In the genomic region with DNA sequence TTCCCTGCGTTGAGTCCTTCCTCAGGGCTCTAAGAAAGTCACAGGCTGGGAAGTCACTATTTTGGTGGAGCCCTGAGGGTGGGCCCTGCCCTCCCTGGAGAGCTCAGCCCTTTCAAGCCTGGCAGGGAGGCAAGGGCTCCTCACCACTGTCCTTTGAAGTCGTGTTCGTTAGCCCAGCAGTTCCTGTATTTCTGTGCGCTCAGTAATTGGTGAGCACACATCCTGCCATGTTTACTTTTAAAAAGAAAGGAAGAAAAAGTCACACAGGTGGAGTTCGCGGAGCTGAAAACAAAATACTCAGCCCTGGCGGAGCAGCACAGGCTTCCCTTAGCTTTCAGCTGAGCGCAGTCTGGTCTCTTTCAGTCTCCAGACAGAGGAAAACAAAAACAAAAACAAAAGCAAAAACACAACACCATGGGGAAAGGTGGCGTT, we compare ENCODE assay signal across 9 cellular contexts. TPM values are rescaled to one million over a fixed set of nuclear protein-coding genes. Genes with fewer than 3 reads are reported as not detected.
A peak's percentile ranks its signal among the peaks of the same experiment; 100 is the strongest.
DNase-seq lines count a peak whose midpoint lies in the region; ATAC-seq, FAIRE-seq and TF ChIP-seq lines count a peak whose summit lies in the region.
"Had no signal": no experiment of that assay in that cellular context is flagged by ENCODE, and none has a peak within 500 bp of the region (broad histone marks: within the 10 kb centered on the region; RNA-seq: fewer than 3 reads in every experiment).

No MANE protein-coding gene starts in this region.

- H3K9me3 ChIP-seq in GM12878 (replicated peaks; ENCODE audit: control insufficient read depth, insufficient read depth, low read length): no peaks in the 10 kb centered on the region

- H3K36me3 ChIP-seq in GM12878 (ENCODE audit: control insufficient read depth in 2 of 2, insufficient read depth in 2 of 2, low read length in 1 of 2): no peaks in the 10 kb centered on the region

- ATAC-seq in GM21717 (IDR thresholded peaks at IDR 0.05; ENCODE audit: unreplicated experiment): peak; percentile 30
- peak; percentile 73 for ATAC-seq in GM12878
- no peak for ATAC-seq in GM21515 (IDR thresholded peaks at IDR 0.05; ENCODE audit: unreplicated experiment)
- ATAC-seq in GM18858 (IDR thresholded peaks at IDR 0.05; ENCODE audit: unreplicated experiment): no peak

- H3K9ac ChIP-seq in GM12878 (ENCODE audit: control insufficient read depth, insufficient read depth, low read length): no peak overlapping the region

- CTCF ChIA-PET in GM12878 (lab: Yijun Ruan, JAX): interaction anchor here (0.8 to 1.8 kb wide), 14 partner anchors 9 to 116 kb away, joined by 3 to 7 read pairs (median 5); no protein-coding TSS in a partner anchor

- in situ Hi-C loops in GM12878 (cut with MboI): no loop called here

- no peak for TF ChIP-seq CTCF in GM12878 (IDR thresholded peaks at IDR 0.05 in 2 of 3, conservative IDR thresholded peaks at IDR 0.05 in 1 of 3; ENCODE audit: control insufficient read depth in 2 of 3, extremely low read depth in 1 of 3, insufficient read depth in 1 of 3, low read depth in 3 of 3, low read length in 3 of 3)

- peak overlapping the region; percentile 57 for H3K4me2 ChIP-seq in GM12878 (ENCODE audit: control insufficient read depth, insufficient read depth)

- TF ChIP-seq POLR2A in GM12878 (IDR thresholded peaks at IDR 0.05; ENCODE audit: low read depth, low read length): no peak

- no peaks in the 10 kb centered on the region for H3K79me2 ChIP-seq in GM12878 (ENCODE audit: control insufficient read depth, insufficient read depth, low read length)

- intact Hi-C loops in GM12878 (cut with micrococcal nuclease; ENCODE audit: unreplicated experiment): no loop called here

- no peak overlapping the region for H3K27ac ChIP-seq in GM12878 (ENCODE audit: control insufficient read depth, insufficient read depth)

- POLR2A ChIA-PET in GM12878 (lab: Charles Lee): interaction anchor here (0.6 to 2.5 kb wide), 5 partner anchors 11 to 38 kb away, joined by 3 to 11 read pairs (median 6); no protein-coding TSS in a partner anchor

- RAD21 ChIA-PET in GM12878 (lab: Charles Lee; ENCODE audit: unreplicated experiment): interaction anchor here (0.6 to 2.8 kb wide), 13 partner anchors 9 to 923 kb away, joined by 3 to 16 read pairs (median 6); no protein-coding TSS in a partner anchor

- TF ChIP-seq EP300 in GM12878 (IDR thresholded peaks at IDR 0.05; ENCODE audit: borderline replicate concordance in 1 of 2, control insufficient read depth in 1 of 2, low read depth in 2 of 2, low read length in 2 of 2): no peak

- SMC1A ChIA-PET in GM12878 (lab: Charles Lee; ENCODE audit: uncharacterized antibody, unreplicated experiment): interaction anchor here (0.8 to 3.4 kb wide), 24 partner anchors 9 to 326 kb away, joined by 3 to 21 read pairs (median 5); no protein-coding TSS in a partner anchor

- H4K20me1 ChIP-seq in GM12878 (ENCODE audit: control insufficient read depth, insufficient read depth): no peaks in the 10 kb centered on the region

- FAIRE-seq in GM12878 (lab: Jason Lieb, UNC): no peak

- WGBS in GM12878 (ENCODE audit: insufficient coverage, insufficient replicate concordance, low lambda C conversion rate, missing lambda C conversion rate): 3% methylated on average over 9 of the region's 9 CpGs

- DNase-seq in UCSD-AML1 (lab: John Stamatoyannopoulos, UW; ENCODE audit: unreplicated experiment) (peak; percentile 30), GM12878 (ENCODE audit: low read depth, low spot score) (no peak), epidermal melanocyte (ENCODE audit: insufficient read length, low spot score) (no peak), NCI-H1092 treated with DMSO at 0.1 percent for 48 hours (lab: John Stamatoyannopoulos, UW) (no peak)
- peak; percentile 48 for DNase-seq in stimulated activated CD8-positive, alpha-beta memory T cell treated with anti-CD3 and anti-CD28 coated beads, Interleukin-4, amount 100 ng/mL, for 48 hours
- DNase-seq: SIG-M5 had no signal

- H3K4me3 ChIP-seq in GM12878: no peak overlapping the region

- peak overlapping the region; percentile 3; the same call in 1 of the 2 replicates for H2AFZ ChIP-seq in GM12878 (ENCODE audit: control insufficient read depth, low read depth, low read length)

- no peak for TF ChIP-seq RAD21 in GM12878 (IDR thresholded peaks at IDR 0.05; ENCODE audit: insufficient read depth, low read depth, low read length)

- H3K4me1 ChIP-seq in GM12878 (ENCODE audit: control insufficient read depth, insufficient read depth, low read length): peaks cover 6% of the 10 kb centered on the region

- peaks cover under 1% of the 10 kb centered on the region in 2 experiments; a peak in 2 of 4 replicates for H3K27me3 ChIP-seq in GM12878 (replicated peaks in 1 of 2; ENCODE audit: control insufficient read depth in 2 of 2, insufficient read depth in 2 of 2, low read length in 1 of 2)

- no TSS peak for BruUV-seq in GM12878 (replicated peaks; lab: Mats Ljungman, UMichigan)

TF ChIP-seq in GM12878, 131 proteins besides CTCF, POLR2A, EP300 and RAD21 (continues in another document):
- TF ChIP-seq SMAD1 (IDR thresholded peaks at IDR 0.05; ENCODE audit: low read depth, partially characterized antibody) (no peak), SPI1 (IDR thresholded peaks at IDR 0.05; ENCODE audit: borderline replicate concordance, insufficient read depth, low read depth, low read length) (peak; percentile 62; the same call in 1 of the 2 replicates), MTA3 (IDR thresholded peaks at IDR 0.05; ENCODE audit: borderline replicate concordance, low read length) (no peak), HDAC6 (IDR thresholded peaks at IDR 0.05; ENCODE audit: unreplicated experiment) (no peak), HCFC1 (IDR thresholded peaks at IDR 0.05; ENCODE audit: low read length) (no peak), NBN (IDR thresholded peaks at IDR 0.05) (peak; percentile 55; the same call in 1 of the 2 replicates), SUZ12 (IDR thresholded peaks at IDR 0.05; ENCODE audit: unreplicated experiment) (no peak)
- TF ChIP-seq, protein P1, sequence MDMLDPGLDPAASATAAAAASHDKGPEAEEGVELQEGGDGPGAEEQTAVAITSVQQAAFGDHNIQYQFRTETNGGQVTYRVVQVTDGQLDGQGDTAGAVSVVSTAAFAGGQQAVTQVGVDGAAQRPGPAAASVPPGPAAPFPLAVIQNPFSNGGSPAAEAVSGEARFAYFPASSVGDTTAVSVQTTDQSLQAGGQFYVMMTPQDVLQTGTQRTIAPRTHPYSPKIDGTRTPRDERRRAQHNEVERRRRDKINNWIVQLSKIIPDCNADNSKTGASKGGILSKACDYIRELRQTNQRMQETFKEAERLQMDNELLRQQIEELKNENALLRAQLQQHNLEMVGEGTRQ (IDR thresholded peaks at IDR 0.05; ENCODE audit: borderline replicate concordance, low read depth, low read length): no peak
- TF ChIP-seq, protein P2, sequence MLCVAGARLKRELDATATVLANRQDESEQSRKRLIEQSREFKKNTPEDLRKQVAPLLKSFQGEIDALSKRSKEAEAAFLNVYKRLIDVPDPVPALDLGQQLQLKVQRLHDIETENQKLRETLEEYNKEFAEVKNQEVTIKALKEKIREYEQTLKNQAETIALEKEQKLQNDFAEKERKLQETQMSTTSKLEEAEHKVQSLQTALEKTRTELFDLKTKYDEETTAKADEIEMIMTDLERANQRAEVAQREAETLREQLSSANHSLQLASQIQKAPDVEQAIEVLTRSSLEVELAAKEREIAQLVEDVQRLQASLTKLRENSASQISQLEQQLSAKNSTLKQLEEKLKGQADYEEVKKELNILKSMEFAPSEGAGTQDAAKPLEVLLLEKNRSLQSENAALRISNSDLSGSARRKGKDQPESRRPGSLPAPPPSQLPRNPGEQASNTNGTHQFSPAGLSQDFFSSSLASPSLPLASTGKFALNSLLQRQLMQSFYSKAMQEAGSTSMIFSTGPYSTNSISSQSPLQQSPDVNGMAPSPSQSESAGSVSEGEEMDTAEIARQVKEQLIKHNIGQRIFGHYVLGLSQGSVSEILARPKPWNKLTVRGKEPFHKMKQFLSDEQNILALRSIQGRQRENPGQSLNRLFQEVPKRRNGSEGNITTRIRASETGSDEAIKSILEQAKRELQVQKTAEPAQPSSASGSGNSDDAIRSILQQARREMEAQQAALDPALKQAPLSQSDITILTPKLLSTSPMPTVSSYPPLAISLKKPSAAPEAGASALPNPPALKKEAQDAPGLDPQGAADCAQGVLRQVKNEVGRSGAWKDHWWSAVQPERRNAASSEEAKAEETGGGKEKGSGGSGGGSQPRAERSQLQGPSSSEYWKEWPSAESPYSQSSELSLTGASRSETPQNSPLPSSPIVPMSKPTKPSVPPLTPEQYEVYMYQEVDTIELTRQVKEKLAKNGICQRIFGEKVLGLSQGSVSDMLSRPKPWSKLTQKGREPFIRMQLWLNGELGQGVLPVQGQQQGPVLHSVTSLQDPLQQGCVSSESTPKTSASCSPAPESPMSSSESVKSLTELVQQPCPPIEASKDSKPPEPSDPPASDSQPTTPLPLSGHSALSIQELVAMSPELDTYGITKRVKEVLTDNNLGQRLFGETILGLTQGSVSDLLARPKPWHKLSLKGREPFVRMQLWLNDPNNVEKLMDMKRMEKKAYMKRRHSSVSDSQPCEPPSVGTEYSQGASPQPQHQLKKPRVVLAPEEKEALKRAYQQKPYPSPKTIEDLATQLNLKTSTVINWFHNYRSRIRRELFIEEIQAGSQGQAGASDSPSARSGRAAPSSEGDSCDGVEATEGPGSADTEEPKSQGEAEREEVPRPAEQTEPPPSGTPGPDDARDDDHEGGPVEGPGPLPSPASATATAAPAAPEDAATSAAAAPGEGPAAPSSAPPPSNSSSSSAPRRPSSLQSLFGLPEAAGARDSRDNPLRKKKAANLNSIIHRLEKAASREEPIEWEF (IDR thresholded peaks at IDR 0.05; ENCODE audit: insufficient replicate concordance, low read depth, low read length): no peak

RNA-seq across cellular contexts. Expression of a gene that starts 37.1 kb away (rescaled TPM):
- 0.17 and 0.29 TPM in 2 replicates for total RNA-seq in GM12878 (2013; cell fraction: nucleolus; rRNA removed)
- total RNA-seq in GM12878 (2014; rRNA removed) (0.98 and 1.1 TPM in 2 replicates), GM12878 (2014; rRNA removed; fragmentation: Illumina TruSeq; extraction: Trizol) (0.78 and 0.98 TPM in 2 replicates), GM12878 (2021) (0.93 and 0.97 TPM in 2 replicates)
- not detected for polyA plus RNA-seq in GM12878 (2011; ENCODE audit: low read depth)
- polyA plus RNA-seq in GM12878 (2011; rRNA removed) (8.9 and 10.1 TPM in 2 replicates), GM12878 (2014; fragmentation: Illumina TruSeq; extraction: Trizol) (1.1 and 1.2 TPM in 2 replicates), GM12878 (2014; fragmentation: Nextera tagmentation; extraction: Ambion mirVana) (under 1 TPM; 0.26 to 0.44 TPM), GM12878 (2014; rRNA removed) (0.91 and 0.94 TPM in 2 replicates), GM12878 (2016; fragmentation: Nextera tagmentation; extraction: Ambion mirVana) (1 to 10 TPM in 1 of 2 experiments, under 1 TPM in 1; 0.76 to 1.3 TPM)
- polyA plus RNA-seq in GM12878 (2011; cell fraction: cytosol; rRNA removed): 5.2 and 6.4 TPM in 2 replicates
- polyA plus RNA-seq in GM12878 (2011; cell fraction: nucleus; rRNA removed): 5.3 and 5.8 TPM in 2 replicates
- not detected in 2 replicates for polyA plus RNA-seq in GM12878 (2012)
- 11.9 and 14.6 TPM in 2 replicates for polyA minus RNA-seq in GM12878 (2011; rRNA and poly(A)+ RNA removed)
- 2.9 and 3.1 TPM in 2 replicates for polyA minus RNA-seq in GM12878 (2011; cell fraction: cytosol; rRNA and poly(A)+ RNA removed)
- 4.4 and 6.9 TPM in 2 replicates for polyA minus RNA-seq in GM12878 (2011; cell fraction: nucleus; rRNA and poly(A)+ RNA removed)

Comparison
In these comparisons a context has a peak if more than half of its experiments do, and no peak if none do; other contexts are left out.
1. ATAC-seq: peak in GM21717 (single experiment) and GM12878 (single experiment); none in GM21515 (single experiment) and GM18858 (single experiment).
2. DNase-seq: peak in UCSD-AML1 (single experiment) and stimulated activated CD8-positive, alpha-beta memory T cell treated with anti-CD3 and anti-CD28 coated beads, Interleukin-4, amount 100 ng/mL, for 48 hours (single experiment); none in GM12878 (single experiment), epidermal melanocyte (single experiment) and NCI-H1092 treated with DMSO at 0.1 percent for 48 hours (single experiment).